ENCODE assay signal across 8 cellular contexts in the genomic region with DNA sequence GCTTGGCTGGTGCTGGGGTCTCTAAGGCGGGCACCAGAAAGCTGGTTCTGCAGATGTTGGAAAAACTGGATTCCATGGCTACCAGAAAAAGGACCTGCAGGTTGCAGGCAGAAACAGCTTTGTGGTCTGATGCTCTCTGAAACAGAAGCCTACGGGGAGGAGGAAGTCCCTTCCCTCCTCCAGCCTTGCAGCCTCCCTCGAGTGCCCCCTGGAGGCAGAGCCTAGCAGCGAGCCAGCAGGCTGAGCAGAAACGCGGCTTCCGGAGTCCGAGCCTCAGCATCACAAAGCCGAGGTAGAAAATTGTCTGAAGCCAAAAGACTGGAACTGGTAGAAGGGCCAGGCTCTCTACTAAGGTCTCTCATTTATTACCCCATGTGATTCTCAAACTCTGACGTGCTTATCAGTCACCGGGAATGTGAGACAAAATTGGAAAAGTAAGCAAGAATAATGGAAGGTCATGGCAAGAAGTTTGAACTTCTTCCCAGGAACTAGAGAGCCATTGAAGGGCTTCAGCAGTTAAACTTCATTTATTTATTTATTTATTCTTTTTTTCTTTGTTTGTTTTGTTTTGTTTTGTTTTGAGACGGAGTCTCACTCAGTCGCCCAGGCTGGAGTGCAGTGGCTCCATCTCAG.
DNase-seq lines count a peak whose midpoint lies in the region; ATAC-seq and TF ChIP-seq lines count a peak whose summit lies in the region.

No MANE protein-coding gene starts in this region.

- no peak overlapping the region for H3K27ac Mint-ChIP-seq in dendritic cell treated with granulocyte-macrophage colony-stimulating factor and Interleukin-4, amounts not matched to agents 40 ng/mL and 50 ng/mL, for 4 days

- no peak overlapping the region; a peak in 1 of 22 replicates for H3K27ac ChIP-seq in BLaER1 treated with 17β-estradiol and CSF1 and Interleukin-3, amounts not matched to agents 10 nM and 100 nM
- no peak overlapping the region for H3K27ac ChIP-seq in lower lobe of right lung

- peak; percentile 97 for TF ChIP-seq CTCF in lower lobe of right lung (IDR thresholded peaks at IDR 0.05)

- H4K20me1 ChIP-seq in BLaER1 treated with 17β-estradiol and CSF1 and Interleukin-3, amounts not matched to agents 10 nM and 100 nM: no peaks in the 10 kb centered on the region

- ATAC-seq in HG03342 (IDR thresholded peaks at IDR 0.05; ENCODE audit: unreplicated experiment): peak; percentile 96
- ATAC-seq in lower lobe of right lung: peak; percentile 93 to 96

- no peaks in the 10 kb centered on the region for H3K9me3 Mint-ChIP-seq in dendritic cell treated with granulocyte-macrophage colony-stimulating factor and Interleukin-4, amounts not matched to agents 40 ng/mL and 50 ng/mL, for 4 days

- H3K4me2 ChIP-seq in BLaER1 treated with 17β-estradiol and CSF1 and Interleukin-3, amounts not matched to agents 10 nM and 100 nM: peak overlapping the region; percentile 6 to 56 (median 36); a peak in 16 of 22 replicates

- H3K36me3 ChIP-seq in BLaER1 treated with 17β-estradiol and CSF1 and Interleukin-3, amounts not matched to agents 10 nM and 100 nM: no peaks in the 10 kb centered on the region
- H3K36me3 ChIP-seq in lower lobe of right lung: no peaks in the 10 kb centered on the region

- peak overlapping the region; percentile 1 for H3K4me3 Mint-ChIP-seq in dendritic cell treated with granulocyte-macrophage colony-stimulating factor and Interleukin-4, amounts not matched to agents 40 ng/mL and 50 ng/mL, for 4 days

- H3K4me1 ChIP-seq in BLaER1 treated with 17β-estradiol and CSF1 and Interleukin-3, amounts not matched to agents 10 nM and 100 nM: peaks cover 5 to 24% (median 11%) of the 10 kb centered on the region in 10 experiments; a peak in 16 of 20 replicates
- H3K4me1 ChIP-seq in lower lobe of right lung: peaks cover 19% of the 10 kb centered on the region

- no peak overlapping the region for H3K9ac ChIP-seq in BLaER1 treated with 17β-estradiol and CSF1 and Interleukin-3, amounts not matched to agents 10 nM and 100 nM

- no peaks in the 10 kb centered on the region for H3K36me3 Mint-ChIP-seq in dendritic cell treated with granulocyte-macrophage colony-stimulating factor and Interleukin-4, amounts not matched to agents 40 ng/mL and 50 ng/mL, for 4 days (ENCODE audit: low read depth)

- H3K9me3 ChIP-seq in BLaER1 treated with 17β-estradiol and CSF1 and Interleukin-3, amounts not matched to agents 10 nM and 100 nM (replicated peaks in 1 of 11): peaks cover 0 to 8% (median 0%) of the 10 kb centered on the region in 11 experiments; a peak in 1 of 22 replicates
- H3K9me3 ChIP-seq in lower lobe of right lung: no peaks in the 10 kb centered on the region

- intact Hi-C loops in dendritic cell treated with granulocyte-macrophage colony-stimulating factor and Interleukin-4, amounts not matched to agents 40 ng/mL and 50 ng/mL, for 4 days (cut with micrococcal nuclease): loop anchor here (1.0 kb wide), 1 partner anchor 293 kb away; no protein-coding TSS in a partner anchor
- intact Hi-C loops in lower lobe of right lung (cut with DNase I): no loop called here

- DNase-seq in GM19238 (ENCODE audit: insufficient read length, low spot score) (peak; percentile 66), NCI-H748 treated with DMSO at 0.1 percent for 48 hours (lab: John Stamatoyannopoulos, UW) (peak; percentile 58), lower lobe of right lung (peak; percentile 91)
- DNase-seq in activated CD4-positive, alpha-beta T cell treated with anti-CD3 and anti-CD28 coated beads, Interleukin-2, amount 50 U/mL, for 1 hour: peak; percentile 88
- peak; percentile 75 for DNase-seq in stimulated activated CD8-positive, alpha-beta memory T cell treated with anti-CD3 and anti-CD28 coated beads, Interleukin-12 subunit alpha, Interleukin-12 subunit beta, amount 100 ng/mL, for 4 hours (ENCODE audit: low read depth)

- H3K27me3 ChIP-seq in BLaER1 treated with 17β-estradiol and CSF1 and Interleukin-3, amounts not matched to agents 10 nM and 100 nM: no peaks in the 10 kb centered on the region
- no peaks in the 10 kb centered on the region for H3K27me3 ChIP-seq in lower lobe of right lung (ENCODE audit: low read depth)

- H3K4me1 Mint-ChIP-seq in dendritic cell treated with granulocyte-macrophage colony-stimulating factor and Interleukin-4, amounts not matched to agents 40 ng/mL and 50 ng/mL, for 4 days (ENCODE audit: low read depth): peaks cover 5% of the 10 kb centered on the region

- peaks cover 2% of the 10 kb centered on the region for H3K27me3 Mint-ChIP-seq in dendritic cell treated with granulocyte-macrophage colony-stimulating factor and Interleukin-4, amounts not matched to agents 40 ng/mL and 50 ng/mL, for 4 days

- no peak overlapping the region for H3K4me3 ChIP-seq in BLaER1 treated with 17β-estradiol and CSF1 and Interleukin-3, amounts not matched to agents 10 nM and 100 nM
- no peak overlapping the region for H3K4me3 ChIP-seq in lower lobe of right lung
